Comparison of ENCODE assay signal across 15 cellular contexts in the genomic region with DNA sequence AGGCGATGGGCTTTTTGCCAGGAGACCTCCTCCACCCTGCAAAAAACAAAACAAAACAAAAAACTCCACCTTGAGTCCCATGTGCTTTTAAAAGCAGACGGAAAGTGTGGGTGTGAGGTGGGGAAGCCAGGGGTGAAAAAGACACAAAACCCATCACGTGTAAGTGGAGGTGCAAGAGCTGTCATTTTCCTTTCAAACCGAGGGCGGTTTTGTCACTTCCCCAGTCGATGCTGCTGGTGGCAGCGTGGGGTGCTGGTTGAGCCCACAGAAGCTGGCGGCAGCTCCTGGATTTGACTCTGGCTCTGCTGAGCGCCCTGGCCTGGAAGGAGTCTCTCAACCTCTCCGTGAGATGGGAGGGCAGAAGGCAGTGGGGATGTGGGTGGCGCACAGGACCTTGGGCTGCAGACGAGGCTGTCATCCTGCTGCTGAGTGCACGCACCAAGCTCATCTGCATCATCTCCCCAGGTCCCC.
DNase-seq lines count a peak whose midpoint lies in the region; ATAC-seq, FAIRE-seq and TF ChIP-seq lines count a peak whose summit lies in the region.
"Had no signal": no experiment of that assay in that cellular context is flagged by ENCODE, and none has a peak within 500 bp of the region (broad histone marks: within the 10 kb centered on the region; RNA-seq: fewer than 3 reads in every experiment).

No MANE protein-coding gene starts in this region.

- no peak overlapping the region for H3K4me3 ChIP-seq in GM23338
- no peak overlapping the region for H3K4me3 ChIP-seq in osteoblast (ENCODE audit: insufficient read depth, low read length)
- H3K4me3 ChIP-seq: SK-N-MC had no signal

- H3K4me2 ChIP-seq in GM23338 (no peak overlapping the region), osteoblast (ENCODE audit: insufficient read depth, low read length) (no peak overlapping the region)

- H3K79me2 ChIP-seq in GM23338 (replicated peaks; ENCODE audit: insufficient read depth) (no peaks in the 10 kb centered on the region), osteoblast (ENCODE audit: insufficient read depth, low read length) (no peaks in the 10 kb centered on the region)

- no peaks in the 10 kb centered on the region for H3F3A ChIP-seq in GM23338 (replicated peaks; ENCODE audit: low read depth)

- H3K27ac ChIP-seq in GM23338 (ENCODE audit: low read depth) (no peak overlapping the region), osteoblast (ENCODE audit: low read depth, low read length) (no peak overlapping the region)
- H3K27ac ChIP-seq: SK-N-MC had no signal

- H3K9me3 ChIP-seq in osteoblast (ENCODE audit: low read depth, low read length) = no peaks in the 10 kb centered on the region

- no peak overlapping the region for H2AFZ ChIP-seq in GM23338
- H2AFZ ChIP-seq in osteoblast (ENCODE audit: low read length) = no peak overlapping the region

- TF ChIP-seq CTCF in GM23338 (conservative IDR thresholded peaks at IDR 0.05; ENCODE audit: low read depth in 2 of 2) = no peak
- no peak for TF ChIP-seq CTCF in osteoblast (IDR thresholded peaks at IDR 0.05; ENCODE audit: extremely low read depth, low read depth, low read length)

- H3K4me1 ChIP-seq in GM23338 (ENCODE audit: insufficient read depth) (no peaks in the 10 kb centered on the region), osteoblast (ENCODE audit: insufficient read depth, low read length) (peaks cover 8% of the 10 kb centered on the region)

- DNase-seq in NCI-H1694 (lab: John Stamatoyannopoulos, UW) = peak; percentile 76
- no peak for DNase-seq in NCI-H1694 treated with DMSO at 0.1 percent for 48 hours (lab: John Stamatoyannopoulos, UW)
- peak; percentile 25 for DNase-seq in GM23338 (ENCODE audit: low spot score)
- peak; percentile 44 for DNase-seq in activated gamma-delta T cell (lab: John Stamatoyannopoulos, UW)
- peak; percentile 46 for DNase-seq in osteoblast (ENCODE audit: insufficient read length, low spot score, missing footprints)
- no peak for DNase-seq in GM12892 (ENCODE audit: insufficient read length)
- DNase-seq: activated CD4-positive, CD25-positive, alpha-beta regulatory T cell treated with anti-CD3 and anti-CD28 coated beads, Interleukin-2, amount 50 U/mL, for 72 hours; NCI-H526 treated with DMSO at 0.1 percent for 48 hours had no signal

- H3K36me3 ChIP-seq in GM23338 (ENCODE audit: insufficient read depth) (no peaks in the 10 kb centered on the region), osteoblast (ENCODE audit: insufficient read depth, low read length) (no peaks in the 10 kb centered on the region)

- H3K9me3 Mint-ChIP-seq in GM23338 = no peaks in the 10 kb centered on the region
- H3K9me3 Mint-ChIP-seq: activated naive CD4-positive, alpha-beta T cell treated with anti-CD3 and anti-CD28 coated beads, Interleukin-2, amount 50 U/mL, for 24 hours had no signal

- H4K20me1 ChIP-seq in GM23338 (replicated peaks; ENCODE audit: insufficient read depth) (no peaks in the 10 kb centered on the region), osteoblast (ENCODE audit: insufficient read depth, low read length) (peaks cover 4% of the 10 kb centered on the region)

- no peak overlapping the region for H3K4me3 Mint-ChIP-seq in GM23338
- H3K4me3 Mint-ChIP-seq: activated naive CD4-positive, alpha-beta T cell treated with anti-CD3 and anti-CD28 coated beads, Interleukin-2, amount 50 U/mL, for 24 hours; mesothelial cell of epicardium had no signal

- peaks cover 5% of the 10 kb centered on the region for H3K27me3 Mint-ChIP-seq in GM23338 (ENCODE audit: insufficient read depth, low read depth, poor library complexity)

- no peak overlapping the region for H3K27ac Mint-ChIP-seq in GM23338
- H3K27ac Mint-ChIP-seq: activated naive CD4-positive, alpha-beta T cell treated with anti-CD3 and anti-CD28 coated beads, Interleukin-2, amount 50 U/mL, for 24 hours; mesothelial cell of epicardium had no signal

- H3K27me3 ChIP-seq in GM23338 (ENCODE audit: insufficient read depth) = no peaks in the 10 kb centered on the region
- no peaks in the 10 kb centered on the region for H3K27me3 ChIP-seq in osteoblast (ENCODE audit: insufficient read depth, low read length)

- H3K9me2 ChIP-seq in GM23338 (ENCODE audit: insufficient read depth) = peaks cover 4% of the 10 kb centered on the region; the same call in 1 of the 2 replicates

- peak; percentile 37 for ATAC-seq in GM23338
- ATAC-seq in HG02884 (IDR thresholded peaks at IDR 0.05; ENCODE audit: unreplicated experiment) = no peak
- no peak for ATAC-seq in GM19452 (IDR thresholded peaks at IDR 0.05; ENCODE audit: unreplicated experiment)

- H3K4me1 Mint-ChIP-seq in GM23338 = peaks cover 9% of the 10 kb centered on the region
- H3K4me1 Mint-ChIP-seq: activated naive CD4-positive, alpha-beta T cell treated with anti-CD3 and anti-CD28 coated beads, Interleukin-2, amount 50 U/mL, for 24 hours had no signal

- no peak for TF ChIP-seq POLR2A in GM12892 (IDR thresholded peaks at IDR 0.05; ENCODE audit: low read depth, low read length)

- H3K36me3 Mint-ChIP-seq in GM23338 (ENCODE audit: low read depth) = no peaks in the 10 kb centered on the region; the same call in 2 of the 3 replicates
- H3K36me3 Mint-ChIP-seq: activated naive CD4-positive, alpha-beta T cell treated with anti-CD3 and anti-CD28 coated beads, Interleukin-2, amount 50 U/mL, for 24 hours; mesothelial cell of epicardium had no signal

- FAIRE-seq in GM12892 (lab: Jason Lieb, UNC) = no peak
- FAIRE-seq: A204.1, D721Med had no signal

TF ChIP-seq in GM23338, 12 proteins besides CTCF, POLR2A, EP300 and RAD21 (continues in another document):
- TF ChIP-seq, protein P1, sequence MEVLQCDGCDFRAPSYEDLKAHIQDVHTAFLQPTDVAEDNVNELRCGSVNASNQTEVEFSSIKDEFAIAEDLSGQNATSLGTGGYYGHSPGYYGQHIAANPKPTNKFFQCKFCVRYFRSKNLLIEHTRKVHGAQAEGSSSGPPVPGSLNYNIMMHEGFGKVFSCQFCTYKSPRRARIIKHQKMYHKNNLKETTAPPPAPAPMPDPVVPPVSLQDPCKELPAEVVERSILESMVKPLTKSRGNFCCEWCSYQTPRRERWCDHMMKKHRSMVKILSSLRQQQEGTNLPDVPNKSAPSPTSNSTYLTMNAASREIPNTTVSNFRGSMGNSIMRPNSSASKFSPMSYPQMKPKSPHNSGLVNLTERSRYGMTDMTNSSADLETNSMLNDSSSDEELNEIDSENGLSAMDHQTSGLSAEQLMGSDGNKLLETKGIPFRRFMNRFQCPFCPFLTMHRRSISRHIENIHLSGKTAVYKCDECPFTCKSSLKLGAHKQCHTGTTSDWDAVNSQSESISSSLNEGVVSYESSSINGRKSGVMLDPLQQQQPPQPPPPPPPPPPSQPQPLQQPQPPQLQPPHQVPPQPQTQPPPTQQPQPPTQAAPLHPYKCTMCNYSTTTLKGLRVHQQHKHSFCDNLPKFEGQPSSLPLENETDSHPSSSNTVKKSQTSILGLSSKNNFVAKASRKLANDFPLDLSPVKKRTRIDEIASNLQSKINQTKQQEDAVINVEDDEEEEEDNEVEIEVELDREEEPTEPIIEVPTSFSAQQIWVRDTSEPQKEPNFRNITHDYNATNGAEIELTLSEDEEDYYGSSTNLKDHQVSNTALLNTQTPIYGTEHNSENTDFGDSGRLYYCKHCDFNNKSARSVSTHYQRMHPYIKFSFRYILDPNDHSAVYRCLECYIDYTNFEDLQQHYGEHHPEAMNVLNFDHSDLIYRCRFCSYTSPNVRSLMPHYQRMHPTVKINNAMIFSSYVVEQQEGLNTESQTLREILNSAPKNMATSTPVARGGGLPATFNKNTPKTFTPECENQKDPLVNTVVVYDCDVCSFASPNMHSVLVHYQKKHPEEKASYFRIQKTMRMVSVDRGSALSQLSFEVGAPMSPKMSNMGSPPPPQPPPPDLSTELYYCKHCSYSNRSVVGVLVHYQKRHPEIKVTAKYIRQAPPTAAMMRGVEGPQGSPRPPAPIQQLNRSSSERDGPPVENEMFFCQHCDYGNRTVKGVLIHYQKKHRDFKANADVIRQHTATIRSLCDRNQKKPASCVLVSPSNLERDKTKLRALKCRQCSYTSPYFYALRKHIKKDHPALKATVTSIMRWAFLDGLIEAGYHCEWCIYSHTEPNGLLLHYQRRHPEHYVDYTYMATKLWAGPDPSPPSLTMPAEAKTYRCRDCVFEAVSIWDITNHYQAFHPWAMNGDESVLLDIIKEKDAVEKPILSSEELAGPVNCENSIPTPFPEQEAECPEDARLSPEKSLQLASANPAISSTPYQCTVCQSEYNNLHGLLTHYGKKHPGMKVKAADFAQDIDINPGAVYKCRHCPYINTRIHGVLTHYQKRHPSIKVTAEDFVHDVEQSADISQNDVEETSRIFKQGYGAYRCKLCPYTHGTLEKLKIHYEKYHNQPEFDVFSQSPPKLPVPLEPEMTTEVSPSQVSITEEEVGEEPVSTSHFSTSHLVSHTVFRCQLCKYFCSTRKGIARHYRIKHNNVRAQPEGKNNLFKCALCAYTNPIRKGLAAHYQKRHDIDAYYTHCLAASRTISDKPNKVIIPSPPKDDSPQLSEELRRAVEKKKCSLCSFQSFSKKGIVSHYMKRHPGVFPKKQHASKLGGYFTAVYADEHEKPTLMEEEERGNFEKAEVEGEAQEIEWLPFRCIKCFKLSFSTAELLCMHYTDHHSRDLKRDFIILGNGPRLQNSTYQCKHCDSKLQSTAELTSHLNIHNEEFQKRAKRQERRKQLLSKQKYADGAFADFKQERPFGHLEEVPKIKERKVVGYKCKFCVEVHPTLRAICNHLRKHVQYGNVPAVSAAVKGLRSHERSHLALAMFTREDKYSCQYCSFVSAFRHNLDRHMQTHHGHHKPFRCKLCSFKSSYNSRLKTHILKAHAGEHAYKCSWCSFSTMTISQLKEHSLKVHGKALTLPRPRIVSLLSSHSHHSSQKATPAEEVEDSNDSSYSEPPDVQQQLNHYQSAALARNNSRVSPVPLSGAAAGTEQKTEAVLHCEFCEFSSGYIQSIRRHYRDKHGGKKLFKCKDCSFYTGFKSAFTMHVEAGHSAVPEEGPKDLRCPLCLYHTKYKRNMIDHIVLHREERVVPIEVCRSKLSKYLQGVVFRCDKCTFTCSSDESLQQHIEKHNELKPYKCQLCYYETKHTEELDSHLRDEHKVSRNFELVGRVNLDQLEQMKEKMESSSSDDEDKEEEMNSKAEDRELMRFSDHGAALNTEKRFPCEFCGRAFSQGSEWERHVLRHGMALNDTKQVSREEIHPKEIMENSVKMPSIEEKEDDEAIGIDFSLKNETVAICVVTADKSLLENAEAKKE (CRISPR knock-in tag; IDR thresholded peaks at IDR 0.05) = no peak

Comparison
In these comparisons a context has a peak if more than half of its experiments do, and no peak if none do; other contexts are left out.
1. DNase-seq: peak in NCI-H1694 (single experiment), GM23338 (single experiment), activated gamma-delta T cell (single experiment) and osteoblast (single experiment); none in NCI-H1694 treated with DMSO at 0.1 percent for 48 hours (single experiment) and GM12892 (single experiment).